Comparison of ENCODE assay signal across 32 cellular contexts in the genomic region with DNA sequence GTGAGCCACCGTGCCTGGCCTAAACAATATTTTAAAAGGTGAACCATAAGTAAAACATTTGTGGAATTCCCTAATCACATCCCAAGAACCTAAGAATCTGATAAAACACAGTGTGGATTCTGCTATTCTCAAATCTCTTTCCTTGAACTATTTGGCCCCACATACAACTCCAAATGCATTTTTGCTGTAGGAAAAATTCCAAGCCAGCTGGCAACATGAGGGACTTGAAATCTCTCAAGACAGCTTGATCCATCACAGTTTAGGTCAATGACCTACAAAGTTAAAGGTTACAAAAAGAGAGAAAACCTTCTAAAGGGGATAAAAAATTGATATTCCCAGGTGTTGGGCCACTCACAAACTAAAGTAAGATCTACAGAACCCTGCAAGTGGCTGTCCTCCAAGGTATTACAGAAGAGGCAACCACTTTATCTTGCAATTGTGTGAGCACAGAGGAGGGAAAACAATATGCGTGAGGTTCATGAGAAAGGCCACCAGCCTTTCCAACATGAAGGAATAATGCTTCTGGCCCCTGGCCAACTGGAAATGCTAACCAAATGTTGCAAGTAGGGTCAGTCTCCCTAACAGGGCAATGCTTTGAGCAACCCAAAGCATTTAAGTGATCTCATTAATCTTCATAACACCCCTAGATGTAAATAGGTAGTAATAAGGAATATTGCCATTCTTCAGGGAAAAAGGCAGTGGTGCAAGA.
DNase-seq lines count a peak whose midpoint lies in the region; ATAC-seq and TF ChIP-seq lines count a peak whose summit lies in the region.
"Had no signal": no experiment of that assay in that cellular context is flagged by ENCODE, and none has a peak within 500 bp of the region (broad histone marks: within the 10 kb centered on the region; RNA-seq: fewer than 3 reads in every experiment).

No MANE protein-coding gene starts in this region.

- no peaks in the 10 kb centered on the region for H3K79me2 ChIP-seq in SK-N-SH (ENCODE audit: insufficient read depth)

- H4K20me1 ChIP-seq in SK-N-SH (ENCODE audit: insufficient read depth) = no peaks in the 10 kb centered on the region
- H4K20me1 ChIP-seq: BLaER1 treated with 17β-estradiol and CSF1 and Interleukin-3, amounts not matched to agents 10 nM and 100 nM had no signal

- H3K36me3 ChIP-seq in SK-N-SH (replicated peaks in 1 of 2; ENCODE audit: control insufficient read depth in 1 of 2, insufficient read depth in 2 of 2, low read length in 1 of 2) (no peaks in the 10 kb centered on the region), left ventricle myocardium inferior (no peaks in the 10 kb centered on the region)
- H3K36me3 ChIP-seq: BLaER1 treated with 17β-estradiol and CSF1 and Interleukin-3, amounts not matched to agents 10 nM and 100 nM; brain microvascular endothelial cell; spleen; transverse colon had no signal

- H3F3A ChIP-seq in SK-N-SH (replicated peaks; ENCODE audit: insufficient read depth) = no peaks in the 10 kb centered on the region

- no peak for ATAC-seq in GM19452 (IDR thresholded peaks at IDR 0.05; ENCODE audit: unreplicated experiment)
- ATAC-seq: left colon; naive thymus-derived CD8-positive, alpha-beta T cell had no signal

- no peak overlapping the region for H3K9ac ChIP-seq in SK-N-SH
- H3K9ac ChIP-seq: BLaER1 treated with 17β-estradiol and CSF1 and Interleukin-3, amounts not matched to agents 10 nM and 100 nM had no signal

- no peak overlapping the region for H3K4me2 ChIP-seq in SK-N-SH
- H3K4me2 ChIP-seq: BLaER1 treated with 17β-estradiol and CSF1 and Interleukin-3, amounts not matched to agents 10 nM and 100 nM had no signal

- no peak overlapping the region for H2AFZ ChIP-seq in SK-N-SH (ENCODE audit: low read depth)

- POLR2A ChIA-PET in SK-N-SH (lab: Yijun Ruan, JAX) = no interaction called here

- TF ChIP-seq EP300 in SK-N-SH (IDR thresholded peaks at IDR 0.05; ENCODE audit: borderline replicate concordance in 1 of 2, low read depth in 1 of 2, low read length in 1 of 2) = no peak

- no peaks in the 10 kb centered on the region for H3K9me2 ChIP-seq in SK-N-SH

- H3K4me3 ChIP-seq in fibroblast of mammary gland (ENCODE audit: control insufficient read depth, low read depth, low read length) = no peak overlapping the region
- no peak overlapping the region for H3K4me3 ChIP-seq in SK-N-SH (ENCODE audit: low read depth in 2 of 2, low read length in 1 of 2)
- H3K4me3 ChIP-seq in left ventricle myocardium inferior = no peak overlapping the region
- H3K4me3 ChIP-seq: BLaER1 treated with 17β-estradiol and CSF1 and Interleukin-3, amounts not matched to agents 10 nM and 100 nM; spleen; transverse colon had no signal

- H3K27ac ChIP-seq in SK-N-SH (ENCODE audit: low read depth in 2 of 2, low read length in 1 of 2) = no peak overlapping the region
- H3K27ac ChIP-seq in left ventricle myocardium inferior (replicated peaks) = no peak overlapping the region
- H3K27ac ChIP-seq: BLaER1 treated with 17β-estradiol and CSF1 and Interleukin-3, amounts not matched to agents 10 nM and 100 nM; brain microvascular endothelial cell; spleen; transverse colon; VCaP had no signal

- 75% methylated on average over 2 of the region's 2 CpGs for WGBS in SK-N-SH (ENCODE audit: low lambda C conversion rate)

- H3K27me3 ChIP-seq in SK-N-SH (ENCODE audit: insufficient read depth) (no peaks in the 10 kb centered on the region), left ventricle myocardium inferior (ENCODE audit: low read depth) (no peaks in the 10 kb centered on the region)
- H3K27me3 ChIP-seq: BLaER1 treated with 17β-estradiol and CSF1 and Interleukin-3, amounts not matched to agents 10 nM and 100 nM; brain microvascular endothelial cell; spleen; transverse colon had no signal

- H3K9me3 ChIP-seq in SK-N-SH = no peaks in the 10 kb centered on the region
- H3K9me3 ChIP-seq in left ventricle myocardium inferior (replicated peaks) = no peaks in the 10 kb centered on the region
- H3K9me3 ChIP-seq: BLaER1 treated with 17β-estradiol and CSF1 and Interleukin-3, amounts not matched to agents 10 nM and 100 nM; spleen; transverse colon had no signal

- TF ChIP-seq CTCF in fibroblast of mammary gland (conservative IDR thresholded peaks at IDR 0.05; ENCODE audit: control insufficient read depth, insufficient read depth, low read depth, low read length) = no peak
- TF ChIP-seq CTCF in SK-N-SH (IDR thresholded peaks at IDR 0.05) = no peak
- no peak for TF ChIP-seq CTCF in left ventricle myocardium inferior (IDR thresholded peaks at IDR 0.05; ENCODE audit: borderline replicate concordance)

- intact Hi-C loops in left ventricle myocardium inferior (cut with micrococcal nuclease) = no loop called here

- peak; percentile 25 for DNase-seq in DMS153 treated with DMSO at 0.1 percent for 48 hours (lab: John Stamatoyannopoulos, UW; ENCODE audit: unreplicated experiment)
- peak; percentile 4 for DNase-seq in NCI-H69 (lab: John Stamatoyannopoulos, UW)
- DNase-seq in fibroblast of mammary gland (ENCODE audit: low read depth) = peak; percentile 45
- DNase-seq in renal cortical epithelial cell (ENCODE audit: low read depth) = peak; percentile 26
- DNase-seq in SK-N-SH = no peak
- DNase-seq in left ventricle myocardium inferior = no peak
- DNase-seq: activated CD4-positive, alpha-beta T cell treated with anti-CD3 and anti-CD28 coated beads for 48 hours; activated CD8-positive, alpha-beta memory T cell treated with anti-CD3 and anti-CD28 coated beads for 24 hours; activated effector memory CD4-positive, alpha-beta T cell treated with anti-CD3 and anti-CD28 coated beads, Interleukin-2, amount 50 U/mL, for 16 hours; activated T-cell treated with anti-CD3 and anti-CD28 coated beads, Interleukin-2, amount 50 U/mL, for 1 hour; brain microvascular endothelial cell; COR-L47; DMS79; effector CD8-positive, alpha-beta T cell; erythroblast; hypothalamus; immature natural killer cell; KG1; left colon; naive thymus-derived CD8-positive, alpha-beta T cell; NCI-H1417; NCI-H2081; NCI-H510A; occipital lobe; SHP77; spleen; stimulated activated CD4-positive, alpha-beta T cell treated with anti-CD3 and anti-CD28 coated beads, Interleukin-2, amount 100 ng/mL, for 48 hours; T-helper 9 cell; transverse colon had no signal

- H3K4me1 ChIP-seq in SK-N-SH (ENCODE audit: control insufficient read depth in 1 of 2, insufficient read depth in 2 of 2, low read depth in 1 of 2, low read length in 1 of 2) = peaks cover 0 to 4% of the 10 kb centered on the region in 2 experiments; a peak in 2 of 4 replicates
- no peaks in the 10 kb centered on the region for H3K4me1 ChIP-seq in left ventricle myocardium inferior
- H3K4me1 ChIP-seq: BLaER1 treated with 17β-estradiol and CSF1 and Interleukin-3, amounts not matched to agents 10 nM and 100 nM; spleen had no signal

- no peak for TF ChIP-seq RAD21 in SK-N-SH (IDR thresholded peaks at IDR 0.05; ENCODE audit: low read length)

- CTCF ChIA-PET in SK-N-SH (lab: Yijun Ruan, JAX) = interaction anchor here (1.1 kb wide), 1 partner anchor 8 kb away, joined by 3 read pairs; no protein-coding TSS in a partner anchor

TF ChIP-seq in SK-N-SH, 30 proteins besides CTCF, POLR2A, EP300 and RAD21 (continues in another document):
- no peak for TF ChIP-seq GATA2 (CRISPR knock-in tag; IDR thresholded peaks at IDR 0.05)
- TF ChIP-seq, protein P1, sequence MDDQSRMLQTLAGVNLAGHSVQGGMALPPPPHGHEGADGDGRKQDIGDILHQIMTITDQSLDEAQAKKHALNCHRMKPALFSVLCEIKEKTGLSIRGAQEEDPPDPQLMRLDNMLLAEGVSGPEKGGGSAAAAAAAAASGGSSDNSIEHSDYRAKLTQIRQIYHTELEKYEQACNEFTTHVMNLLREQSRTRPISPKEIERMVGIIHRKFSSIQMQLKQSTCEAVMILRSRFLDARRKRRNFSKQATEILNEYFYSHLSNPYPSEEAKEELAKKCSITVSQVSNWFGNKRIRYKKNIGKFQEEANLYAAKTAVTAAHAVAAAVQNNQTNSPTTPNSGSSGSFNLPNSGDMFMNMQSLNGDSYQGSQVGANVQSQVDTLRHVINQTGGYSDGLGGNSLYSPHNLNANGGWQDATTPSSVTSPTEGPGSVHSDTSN (IDR thresholded peaks at IDR 0.05) = no peak
- TF ChIP-seq RXRA (IDR thresholded peaks at IDR 0.05; ENCODE audit: borderline replicate concordance, low read depth) = no peak
- no peak for TF ChIP-seq MEF2A (IDR thresholded peaks at IDR 0.05; ENCODE audit: borderline replicate concordance, low read depth)
- TF ChIP-seq JUND (IDR thresholded peaks at IDR 0.05) = no peak
- no peak for TF ChIP-seq NFIC (IDR thresholded peaks at IDR 0.05; ENCODE audit: borderline replicate concordance)
- TF ChIP-seq RFX5 (IDR thresholded peaks at IDR 0.05; ENCODE audit: low read length) = no peak
- TF ChIP-seq, protein P2, sequence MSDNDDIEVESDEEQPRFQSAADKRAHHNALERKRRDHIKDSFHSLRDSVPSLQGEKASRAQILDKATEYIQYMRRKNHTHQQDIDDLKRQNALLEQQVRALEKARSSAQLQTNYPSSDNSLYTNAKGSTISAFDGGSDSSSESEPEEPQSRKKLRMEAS (IDR thresholded peaks at IDR 0.05; ENCODE audit: low read depth) = no peak
- TF ChIP-seq, protein P3, sequence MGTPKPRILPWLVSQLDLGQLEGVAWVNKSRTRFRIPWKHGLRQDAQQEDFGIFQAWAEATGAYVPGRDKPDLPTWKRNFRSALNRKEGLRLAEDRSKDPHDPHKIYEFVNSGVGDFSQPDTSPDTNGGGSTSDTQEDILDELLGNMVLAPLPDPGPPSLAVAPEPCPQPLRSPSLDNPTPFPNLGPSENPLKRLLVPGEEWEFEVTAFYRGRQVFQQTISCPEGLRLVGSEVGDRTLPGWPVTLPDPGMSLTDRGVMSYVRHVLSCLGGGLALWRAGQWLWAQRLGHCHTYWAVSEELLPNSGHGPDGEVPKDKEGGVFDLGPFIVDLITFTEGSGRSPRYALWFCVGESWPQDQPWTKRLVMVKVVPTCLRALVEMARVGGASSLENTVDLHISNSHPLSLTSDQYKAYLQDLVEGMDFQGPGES (IDR thresholded peaks at IDR 0.05; ENCODE audit: low read depth, low read length) = no peak
- no peak for TF ChIP-seq SMC3 (IDR thresholded peaks at IDR 0.05; ENCODE audit: low read depth, low read length)
- TF ChIP-seq TCF12 (IDR thresholded peaks at IDR 0.05) = no peak
- TF ChIP-seq TAF1 (IDR thresholded peaks at IDR 0.05; ENCODE audit: borderline replicate concordance, low read depth, low read length) = no peak
- TF ChIP-seq TEAD4 (IDR thresholded peaks at IDR 0.05; ENCODE audit: borderline replicate concordance, insufficient read depth) = no peak
- TF ChIP-seq EZH2phosphoT487 (IDR thresholded peaks at IDR 0.05; ENCODE audit: borderline replicate concordance, low read depth) = no peak
- TF ChIP-seq RCOR1 (IDR thresholded peaks at IDR 0.05; ENCODE audit: low read length) = no peak
- TF ChIP-seq ELF1 (IDR thresholded peaks at IDR 0.05) = no peak
- no peak for TF ChIP-seq MXI1 (IDR thresholded peaks at IDR 0.05; ENCODE audit: low read depth, low read length)
- no peak for TF ChIP-seq CHD2 (IDR thresholded peaks at IDR 0.05; ENCODE audit: low read length, partially characterized antibody)

Comparison
In these comparisons a context has a peak if more than half of its experiments do, and no peak if none do; other contexts are left out.
1. DNase-seq: peak in DMS153 treated with DMSO at 0.1 percent for 48 hours (single experiment), NCI-H69 (single experiment), fibroblast of mammary gland (single experiment) and renal cortical epithelial cell (single experiment); none in SK-N-SH (single experiment) and left ventricle myocardium inferior (single experiment).